ENCODE assay signal across 19 cellular contexts in the genomic region with DNA sequence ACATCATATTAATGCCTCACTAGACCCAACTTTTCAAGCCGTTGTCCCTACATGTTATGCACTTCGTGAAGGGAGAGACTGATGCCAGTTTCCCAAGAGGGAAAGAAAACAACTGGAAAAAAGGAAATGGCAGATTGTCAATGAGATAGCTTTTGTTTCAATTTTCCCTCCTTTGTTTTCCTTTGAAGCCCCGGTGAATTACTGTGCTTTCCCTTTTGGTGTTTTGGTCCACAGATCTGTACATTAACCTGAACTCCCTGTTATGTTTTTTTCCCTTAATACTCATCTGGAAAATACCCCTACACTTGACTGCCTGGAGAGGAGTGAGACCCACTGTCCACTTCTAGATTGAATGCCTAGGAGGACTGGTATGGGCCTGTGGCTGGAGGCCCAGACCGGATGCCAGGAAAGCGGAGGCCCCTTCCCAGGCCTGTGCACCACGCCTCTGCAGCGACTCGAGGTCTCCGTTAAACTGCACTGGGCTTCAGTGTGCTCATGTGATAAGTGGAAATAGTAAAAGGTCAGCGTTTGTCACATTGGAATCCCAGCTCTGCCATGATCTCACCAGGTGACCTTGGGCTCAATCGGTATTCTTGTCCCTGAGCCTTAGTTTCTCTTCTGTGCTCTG.
A peak's percentile ranks its signal among the peaks of the same experiment; 100 is the strongest.
DNase-seq lines count a peak whose midpoint lies in the region; ATAC-seq and TF ChIP-seq lines count a peak whose summit lies in the region.
"Had no signal": no experiment of that assay in that cellular context is flagged by ENCODE, and none has a peak within 500 bp of the region (broad histone marks: within the 10 kb centered on the region; RNA-seq: fewer than 3 reads in every experiment).

No MANE protein-coding gene starts in this region.

- DNase-seq in IMR-90: no peak
- DNase-seq in endothelial cell (ENCODE audit: low spot score): no peak
- no peak for DNase-seq in right atrium auricular region (ENCODE audit: low spot score)
- peak; percentile 79 for DNase-seq in spleen
- no peak for DNase-seq in globus pallidus (ENCODE audit: low spot score)
- no peak for DNase-seq in NCI-H774 (lab: John Stamatoyannopoulos, UW)
- DNase-seq in HuH-7 (ENCODE audit: low spot score): no peak
- DNase-seq: AML-193; C1 segment of cervical spinal cord; CD8-positive, alpha-beta T cell; NCI-H1105; NCI-H1694; NCI-H2081; NCI-H2171; NCI-H524 treated with DMSO at 0.1 percent for 48 hours; SK-N-SH had no signal

- H3K79me1 ChIP-seq in IMR-90 (ENCODE audit: low read depth in 1 of 2, low read length in 2 of 2): no peaks in the 10 kb centered on the region

- H4K91ac ChIP-seq in IMR-90 (ENCODE audit: insufficient read depth, low read depth, low read length): no peak overlapping the region

- H3K27me3 ChIP-seq in IMR-90 (ENCODE audit: control insufficient read depth, insufficient read depth, low read length): peaks cover 22% of the 10 kb centered on the region
- no peaks in the 10 kb centered on the region for H3K27me3 ChIP-seq in right atrium auricular region
- H3K27me3 ChIP-seq in spleen (replicated peaks in 1 of 7): no peaks in the 10 kb centered on the region

- BruUV-seq in IMR-90 (replicated peaks; lab: Mats Ljungman, UMichigan): no TSS peak

- H3K56ac ChIP-seq in IMR-90 (ENCODE audit: extremely low read depth, insufficient read depth, low read length): no peak overlapping the region

- H3K4me3 Mint-ChIP-seq in endothelial cell (ENCODE audit: unreplicated experiment): peak overlapping the region; percentile 57
- H3K4me3 Mint-ChIP-seq: CD8-positive, alpha-beta T cell; GM23338 had no signal

- POLR2A ChIA-PET in IMR-90 (lab: Charles Lee; ENCODE audit: unreplicated experiment): no interaction called here

- H2BK20ac ChIP-seq in IMR-90 (ENCODE audit: low read depth, low read length): no peak overlapping the region

- H3K4ac ChIP-seq in IMR-90 (ENCODE audit: low read depth, low read length): no peak overlapping the region

- peaks cover 26% of the 10 kb centered on the region for H3K4me1 Mint-ChIP-seq in endothelial cell (ENCODE audit: unreplicated experiment)
- H3K4me1 Mint-ChIP-seq: GM23338 had no signal

- TF ChIP-seq POLR2A in IMR-90 (IDR thresholded peaks at IDR 0.05; ENCODE audit: low read depth, low read length): no peak
- TF ChIP-seq POLR2A in spleen (IDR thresholded peaks at IDR 0.05): no peak

- intact Hi-C loops in IMR-90 (cut with micrococcal nuclease) (no loop called here), spleen (cut with DNase I; ENCODE audit: low total_unique reads) (loop anchor here (10.0 kb wide), 1 partner anchor 61 kb away; no protein-coding TSS in a partner anchor)

- no peak overlapping the region for H3K14ac ChIP-seq in IMR-90 (replicated peaks; ENCODE audit: low read depth, low read length)

- dilution Hi-C loops in IMR-90 (cut with HindIII; ENCODE audit: low sequenced_read_pairs, unreplicated experiment): no loop called here

- CTCF ChIA-PET in IMR-90 (lab: Yijun Ruan, JAX): no interaction called here

- H2BK120ac ChIP-seq in IMR-90 (ENCODE audit: low read depth, low read length): no peak overlapping the region

- 100% methylated on average over 3 of the region's 11 CpGs; no CpG with 5 or more reads in 1 of the 2 experiments for WGBS in IMR-90 (ENCODE audit: extremely low coverage in 2 of 2, insufficient read length in 1 of 2), 2 experiments
- WGBS in spleen, 5 donors: 59 to 70% (median 61%) methylated on average over 10 to 11 of the region's 11 CpGs

- H4K20me1 ChIP-seq in IMR-90 (ENCODE audit: insufficient read depth, low read length): no peaks in the 10 kb centered on the region

- H4K8ac ChIP-seq in IMR-90 (ENCODE audit: low read depth in 2 of 2, low read length in 2 of 2): no peak overlapping the region

- no peak overlapping the region for H4K5ac ChIP-seq in IMR-90 (ENCODE audit: low read depth, low read length)

- H3K9ac ChIP-seq in IMR-90 (ENCODE audit: low read depth, low read length): no peak overlapping the region
- H3K9ac ChIP-seq: KMS-11, SK-N-SH had no signal

- ATAC-seq in IMR-90 (ENCODE audit: low read depth): no peak
- ATAC-seq: CD8-positive, alpha-beta T cell; GM23338 had no signal

- no peak overlapping the region for H3K27ac ChIP-seq in IMR-90 (ENCODE audit: insufficient read depth, low read length)
- peak overlapping the region; percentile 82 to 89 for H3K27ac ChIP-seq in right atrium auricular region
- peak overlapping the region; percentile 60 to 81 (median 72) for H3K27ac ChIP-seq in spleen
- H3K27ac ChIP-seq: KMS-11 had no signal

- H3K18ac ChIP-seq in IMR-90 (ENCODE audit: low read depth, low read length): no peak overlapping the region

- H2BK15ac ChIP-seq in IMR-90 (ENCODE audit: low read depth, low read length): no peak overlapping the region

- H3K23ac ChIP-seq in IMR-90 (ENCODE audit: low read depth, low read length): no peak overlapping the region

- peaks cover 4% of the 10 kb centered on the region for H3K9me3 Mint-ChIP-seq in endothelial cell (ENCODE audit: unreplicated experiment)
- H3K9me3 Mint-ChIP-seq: CD8-positive, alpha-beta T cell; GM23338 had no signal

- no peak overlapping the region for H3K4me3 ChIP-seq in IMR-90 (ENCODE audit: insufficient read depth, low read depth, low read length)
- H3K4me3 ChIP-seq in right atrium auricular region: no peak overlapping the region
- H3K4me3 ChIP-seq in spleen: no peak overlapping the region
- H3K4me3 ChIP-seq: GM23338, HAP-1 had no signal

- no peak overlapping the region for H2AK9ac ChIP-seq in IMR-90 (replicated peaks; ENCODE audit: low read depth, low read length, poor library complexity)

- peaks cover 7% of the 10 kb centered on the region for H3K9me3 ChIP-seq in IMR-90 (ENCODE audit: control insufficient read depth, insufficient read depth, low read length)
- no peaks in the 10 kb centered on the region for H3K9me3 ChIP-seq in right atrium auricular region
- peaks cover 0 to 3% (median 0%) of the 10 kb centered on the region in 8 donors for H3K9me3 ChIP-seq in spleen
- H3K9me3 ChIP-seq: HAP-1, SK-N-SH had no signal

- H3K27me3 Mint-ChIP-seq in endothelial cell (ENCODE audit: unreplicated experiment): peaks cover 6% of the 10 kb centered on the region

- H3K27ac Mint-ChIP-seq in endothelial cell (ENCODE audit: unreplicated experiment): peak overlapping the region; percentile 86
- H3K27ac Mint-ChIP-seq: CD8-positive, alpha-beta T cell; GM23338 had no signal

- no peak overlapping the region for H2AK5ac ChIP-seq in IMR-90 (ENCODE audit: low read depth, low read length)

- H2BK5ac ChIP-seq in IMR-90 (ENCODE audit: low read depth, low read length, poor library complexity, severe bottlenecking): no peak overlapping the region

- in situ Hi-C loops in IMR-90 (cut with MboI; ENCODE audit: low sequenced_read_pairs): no loop called here

- H3K9me1 ChIP-seq in IMR-90 (ENCODE audit: insufficient read depth, low read length): peaks cover 3% of the 10 kb centered on the region; the same call in 1 of the 2 replicates

- peak overlapping the region; percentile 6 for H2AFZ ChIP-seq in IMR-90 (replicated peaks; ENCODE audit: low read length, poor library complexity)
- H2AFZ ChIP-seq: GM23338 had no signal

- no peak overlapping the region for H3K4me2 ChIP-seq in IMR-90 (ENCODE audit: low read depth, low read length)
- H3K4me2 ChIP-seq: GM23338, KMS-11, SK-N-SH had no signal

- H3K36me3 ChIP-seq in IMR-90 (ENCODE audit: control insufficient read depth, insufficient read depth, low read length) (no peaks in the 10 kb centered on the region), right atrium auricular region (no peaks in the 10 kb centered on the region), spleen (no peaks in the 10 kb centered on the region)
- H3K36me3 ChIP-seq: HAP-1 had no signal

- TF ChIP-seq RAD21 in IMR-90 (IDR thresholded peaks at IDR 0.05; ENCODE audit: low read length): no peak

- H3K4me1 ChIP-seq in IMR-90 (ENCODE audit: control insufficient read depth, insufficient read depth, low read length): peaks cover 5% of the 10 kb centered on the region
- peaks cover 0 to 20% of the 10 kb centered on the region in 2 donors for H3K4me1 ChIP-seq in right atrium auricular region
- no peaks in the 10 kb centered on the region for H3K4me1 ChIP-seq in spleen
- H3K4me1 ChIP-seq: HAP-1 had no signal

- peaks cover 11% of the 10 kb centered on the region for H3K36me3 Mint-ChIP-seq in endothelial cell (ENCODE audit: low read depth, unreplicated experiment)
- H3K36me3 Mint-ChIP-seq: CD8-positive, alpha-beta T cell had no signal

- no peak for TF ChIP-seq CTCF in IMR-90 (conservative IDR thresholded peaks at IDR 0.05; ENCODE audit: low read depth, low read length)
- TF ChIP-seq CTCF in endothelial cell (IDR thresholded peaks at IDR 0.05; ENCODE audit: unreplicated experiment): no peak
- TF ChIP-seq CTCF in right atrium auricular region (IDR thresholded peaks at IDR 0.05): no peak
- TF ChIP-seq CTCF in spleen (IDR thresholded peaks at IDR 0.05 in 8 of 11, conservative IDR thresholded peaks at IDR 0.05 in 3 of 11): no peak

TF ChIP-seq in IMR-90, 13 proteins besides CTCF, POLR2A, EP300 and RAD21 (continues in another document):
- TF ChIP-seq NFE2L2 (IDR thresholded peaks at IDR 0.05; ENCODE audit: low read depth, low read length): no peak
- TF ChIP-seq, protein P1, sequence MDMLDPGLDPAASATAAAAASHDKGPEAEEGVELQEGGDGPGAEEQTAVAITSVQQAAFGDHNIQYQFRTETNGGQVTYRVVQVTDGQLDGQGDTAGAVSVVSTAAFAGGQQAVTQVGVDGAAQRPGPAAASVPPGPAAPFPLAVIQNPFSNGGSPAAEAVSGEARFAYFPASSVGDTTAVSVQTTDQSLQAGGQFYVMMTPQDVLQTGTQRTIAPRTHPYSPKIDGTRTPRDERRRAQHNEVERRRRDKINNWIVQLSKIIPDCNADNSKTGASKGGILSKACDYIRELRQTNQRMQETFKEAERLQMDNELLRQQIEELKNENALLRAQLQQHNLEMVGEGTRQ (IDR thresholded peaks at IDR 0.05; ENCODE audit: low read depth, low read length): no peak
- TF ChIP-seq SMC3 (IDR thresholded peaks at IDR 0.05; ENCODE audit: low read depth, low read length): no peak
- TF ChIP-seq CHD1 (IDR thresholded peaks at IDR 0.05; ENCODE audit: low read depth, low read length): no peak
- no peak for TF ChIP-seq BHLHE40 (IDR thresholded peaks at IDR 0.05; ENCODE audit: low read depth, low read length)
- no peak for TF ChIP-seq MAFK (IDR thresholded peaks at IDR 0.05; ENCODE audit: low read depth, low read length)
- no peak for TF ChIP-seq MXI1 (IDR thresholded peaks at IDR 0.05; ENCODE audit: borderline replicate concordance, low read depth, low read length)
- no peak for TF ChIP-seq FOS (IDR thresholded peaks at IDR 0.05; ENCODE audit: low read depth, low read length)
- TF ChIP-seq RCOR1 (IDR thresholded peaks at IDR 0.05; ENCODE audit: insufficient replicate concordance, low read length): no peak
- TF ChIP-seq CEBPB (IDR thresholded peaks at IDR 0.05; ENCODE audit: low read depth, low read length): no peak
- no peak for TF ChIP-seq RFX5 (IDR thresholded peaks at IDR 0.05; ENCODE audit: low read depth, low read length)
- no peak for TF ChIP-seq MAZ (IDR thresholded peaks at IDR 0.05; ENCODE audit: borderline replicate concordance, low read depth, low read length)
